ENCODE assay signal across 32 cellular contexts in the genomic region with DNA sequence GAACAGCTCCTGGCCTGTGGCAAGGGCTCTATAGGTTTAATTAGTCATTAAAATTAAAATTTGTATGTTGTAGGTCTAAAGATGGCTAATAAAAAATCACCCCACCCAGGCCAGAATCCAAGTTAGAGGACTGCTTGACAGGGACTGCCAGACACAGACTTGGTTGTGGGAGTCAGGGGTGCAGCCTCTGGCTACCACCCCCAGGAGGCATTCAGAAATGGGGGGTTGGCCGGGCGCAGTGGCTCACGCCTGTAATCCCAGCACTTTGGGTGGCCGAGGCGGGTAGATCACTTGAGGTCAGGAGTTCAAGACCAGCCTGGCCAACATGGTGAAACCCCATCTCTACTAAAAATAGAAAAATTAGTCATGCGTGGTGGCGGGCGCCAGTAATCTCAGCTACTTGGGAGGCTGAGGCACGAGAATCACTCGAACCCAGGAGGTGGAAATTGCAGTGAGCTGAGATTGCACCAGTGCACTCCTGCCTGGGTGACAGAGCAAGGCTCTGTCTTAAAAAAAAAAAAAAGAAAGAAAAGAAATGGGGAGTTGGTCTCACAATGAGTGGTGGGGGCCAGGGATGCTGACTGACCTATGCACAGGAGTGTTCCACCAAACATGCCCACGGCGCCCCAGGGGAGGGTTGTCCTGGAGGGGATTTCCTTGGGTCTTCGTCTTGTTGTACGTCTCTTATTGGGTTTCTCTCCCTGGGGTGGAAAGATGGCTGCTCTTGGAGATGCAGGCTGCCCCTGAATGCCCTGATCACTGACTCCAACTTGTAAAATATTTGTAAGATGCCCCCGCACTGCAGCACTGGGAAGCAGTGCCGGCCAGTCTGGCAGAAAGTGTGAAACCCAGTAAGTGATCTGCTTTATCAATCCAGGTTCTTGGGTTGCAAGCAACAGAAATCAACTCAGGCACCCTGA.
DNase-seq lines count a peak whose midpoint lies in the region; TF ChIP-seq lines count a peak whose summit lies in the region.
"Had no signal": no experiment of that assay in that cellular context is flagged by ENCODE, and none has a peak within 500 bp of the region (broad histone marks: within the 10 kb centered on the region; RNA-seq: fewer than 3 reads in every experiment).

No MANE protein-coding gene starts in this region.

- H3K27ac ChIP-seq in BLaER1 (peak overlapping the region; percentile 83), H9 (ENCODE audit: insufficient read length, low read depth, low read length) (no peak overlapping the region), SJSA1 (peak overlapping the region; percentile 42), osteoblast (ENCODE audit: low read depth, low read length) (peak overlapping the region; percentile 5)
- H3K27ac ChIP-seq: gastroesophageal sphincter, hepatocyte, stomach, tibial artery had no signal

- H3K9ac ChIP-seq in BLaER1 (0 out of 2 replicates have a peak overlapping the region, but pooled peaks have one; percentile 48), H9 (ENCODE audit: extremely low read depth, insufficient read length, low read length) (no peak overlapping the region)

- H4K91ac ChIP-seq in H9 (ENCODE audit: insufficient read length, low read depth, low read length): no peak overlapping the region

- H3K56ac ChIP-seq in H9 (ENCODE audit: insufficient read length, low read depth, low read length): no peak overlapping the region

- H3K23me2 ChIP-seq in H9 (ENCODE audit: insufficient read length, low read depth, low read length, poor library complexity, severe bottlenecking): no peaks in the 10 kb centered on the region

- H3K79me2 ChIP-seq in H9 (ENCODE audit: insufficient read depth, low read length) (peaks cover 5% of the 10 kb centered on the region; the same call in 1 of the 2 replicates), osteoblast (ENCODE audit: insufficient read depth, low read length) (peaks cover 95% of the 10 kb centered on the region)

- H3T11ph ChIP-seq in H9 (ENCODE audit: low read length): no peak overlapping the region

- DNase-seq in H9 (no peak), SJSA1 (ENCODE audit: low read depth in 1 of 2, low spot score in 2 of 2) (no peak), osteoblast (ENCODE audit: insufficient read length, low spot score, missing footprints) (no peak), NCI-H2171 (lab: John Stamatoyannopoulos, UW) (no peak), 8988T (no peak), BE2C (no peak)
- DNase-seq in activated CD4-positive, alpha-beta T cell treated with anti-CD3 and anti-CD28 coated beads, Interleukin-2, amount 50 U/mL, for 1 hour: no peak
- DNase-seq: ACHN; activated CD4-positive, alpha-beta T cell treated with anti-CD3 and anti-CD28 coated beads, Interleukin-2, amount 10 ng/mL, durations not matched to agents 7 days and 5 days; activated naive CD4-positive, alpha-beta T cell; activated T-cell treated with anti-CD3 and anti-CD28 coated beads, Interleukin-2, amount 50 U/mL, for 4 hours; Calu3; cerebellar nuclear complex; DND-41; H7; KG1; left cardiac atrium; mesendoderm; NCI-H1436; NCI-H446; NCI-H774; OCI-M1; stomach had no signal

- H3K4ac ChIP-seq in H9 (ENCODE audit: low read depth, low read length): no peak overlapping the region

- peaks cover 17 to 18% of the 10 kb centered on the region in 2 experiments for H3K4me1 Mint-ChIP-seq in H9
- H3K4me1 Mint-ChIP-seq: activated CD4-positive, alpha-beta T cell treated with anti-CD3 and anti-CD28 coated beads, Interleukin-2, amount 10 ng/mL, durations not matched to agents 7 days and 5 days; CD14-positive monocyte had no signal

- H2BK5ac ChIP-seq in H9 (ENCODE audit: insufficient read length, low read length): no peak overlapping the region

- no peak overlapping the region for H3K18ac ChIP-seq in H9 (ENCODE audit: insufficient read length, low read depth, low read length)

- no peak overlapping the region for H2AK5ac ChIP-seq in H9 (ENCODE audit: insufficient read length, low read length)

- H3K9me3 ChIP-seq in BLaER1 (peaks cover 20% of the 10 kb centered on the region), H9 (ENCODE audit: control insufficient read depth, low read depth, low read length) (no peaks in the 10 kb centered on the region), SJSA1 (replicated peaks) (no peaks in the 10 kb centered on the region), osteoblast (ENCODE audit: low read depth, low read length) (no peaks in the 10 kb centered on the region), BE2C (no peaks in the 10 kb centered on the region)

- peaks cover 11 to 15% of the 10 kb centered on the region in 2 experiments for H3K9me3 Mint-ChIP-seq in H9

- H3K4me3 Mint-ChIP-seq in H9: no peak overlapping the region
- H3K4me3 Mint-ChIP-seq: activated CD4-positive, alpha-beta T cell treated with anti-CD3 and anti-CD28 coated beads, Interleukin-2, amount 10 ng/mL, durations not matched to agents 7 days and 5 days; activated T-cell treated with anti-CD3 and anti-CD28 coated beads, Interleukin-2, amount 50 U/mL, for 4 hours; brain; CD14-positive monocyte; T-helper 2 cell treated with Interferon-gamma antibody and Interleukin-4, amounts not matched to agents 5 μg/mL and 100 μg/mL, for 36 hours had no signal

- H3K4me2 ChIP-seq in BLaER1 (peak overlapping the region; percentile 75), H9 (ENCODE audit: insufficient read depth, insufficient read length, low read length) (no peak overlapping the region), osteoblast (ENCODE audit: insufficient read depth, low read length) (no peak overlapping the region)
- H3K4me2 ChIP-seq: hepatocyte had no signal

- peak overlapping the region in 2 of 3 experiments; percentile 19 to 28; a peak in 4 of 7 replicates for H3K27ac Mint-ChIP-seq in H9
- H3K27ac Mint-ChIP-seq: activated CD4-positive, alpha-beta T cell treated with anti-CD3 and anti-CD28 coated beads, Interleukin-2, amount 10 ng/mL, durations not matched to agents 7 days and 5 days; brain; T-helper 2 cell treated with Interferon-gamma antibody and Interleukin-4, amounts not matched to agents 5 μg/mL and 100 μg/mL, for 36 hours had no signal

- H2BK15ac ChIP-seq in H9 (ENCODE audit: low read depth, low read length): no peak overlapping the region

- no peak overlapping the region for H2BK20ac ChIP-seq in H9 (ENCODE audit: low read depth, low read length, poor library complexity, severe bottlenecking)

- H3K23ac ChIP-seq in H9 (ENCODE audit: insufficient read length, low read depth, low read length): no peak overlapping the region

- H2AFZ ChIP-seq in H9 (ENCODE audit: low read length) (no peak overlapping the region), osteoblast (ENCODE audit: low read length) (no peak overlapping the region)
- H2AFZ ChIP-seq: hepatocyte had no signal

- H3K27me3 Mint-ChIP-seq in H9 (ENCODE audit: low read depth): no peaks in the 10 kb centered on the region
- H3K27me3 Mint-ChIP-seq: activated CD4-positive, alpha-beta T cell treated with anti-CD3 and anti-CD28 coated beads, Interleukin-2, amount 10 ng/mL, durations not matched to agents 7 days and 5 days had no signal

- no peaks in the 10 kb centered on the region for H3K27me3 ChIP-seq in BLaER1
- no peaks in the 10 kb centered on the region for H3K27me3 ChIP-seq in H9 (ENCODE audit: insufficient read depth, low read length)
- H3K27me3 ChIP-seq in SJSA1 (replicated peaks): no peaks in the 10 kb centered on the region
- H3K27me3 ChIP-seq in osteoblast (ENCODE audit: insufficient read depth, low read length): no peaks in the 10 kb centered on the region
- H3K27me3 ChIP-seq in BE2C: no peaks in the 10 kb centered on the region
- H3K27me3 ChIP-seq: dorsolateral prefrontal cortex, gastroesophageal sphincter, hepatocyte, stomach, tibial artery had no signal

- H2BK12ac ChIP-seq in H9 (ENCODE audit: insufficient read length, low read depth, low read length): no peak overlapping the region

- WGBS in H9 (ENCODE audit: extremely low coverage, insufficient read length, low lambda C conversion rate): no CpG with 5 or more reads among the region's 16 CpGs

- H3K4me3 ChIP-seq in BLaER1 (no peak overlapping the region), SJSA1 (no peak overlapping the region), osteoblast (ENCODE audit: insufficient read depth, low read length) (no peak overlapping the region), BE2C (ENCODE audit: low read depth, low read length) (no peak overlapping the region)
- H3K4me3 ChIP-seq: dorsolateral prefrontal cortex, gastroesophageal sphincter, hepatocyte, skin epidermis, stomach, tibial artery had no signal

- no peak overlapping the region for H2BK120ac ChIP-seq in H9 (ENCODE audit: low read depth, low read length, poor library complexity, severe bottlenecking)

- H4K20me1 ChIP-seq in BLaER1 (no peaks in the 10 kb centered on the region), H9 (ENCODE audit: control insufficient read depth, insufficient read depth, insufficient read length) (no peaks in the 10 kb centered on the region), osteoblast (ENCODE audit: insufficient read depth, low read length) (peaks cover 3% of the 10 kb centered on the region)

- H3K36me3 ChIP-seq in BLaER1 (peaks cover 24% of the 10 kb centered on the region), SJSA1 (peaks cover 9% of the 10 kb centered on the region; the same call in 1 of the 2 replicates), osteoblast (ENCODE audit: insufficient read depth, low read length) (no peaks in the 10 kb centered on the region), BE2C (no peaks in the 10 kb centered on the region)

- TF ChIP-seq CTCF in H9 (conservative IDR thresholded peaks at IDR 0.05) (no peak), osteoblast (IDR thresholded peaks at IDR 0.05; ENCODE audit: extremely low read depth, low read depth, low read length) (no peak), BE2C (IDR thresholded peaks at IDR 0.05; ENCODE audit: low read depth, low read length) (no peak)

- no peak overlapping the region for H4K8ac ChIP-seq in H9 (replicated peaks; ENCODE audit: insufficient read length, low read depth, low read length)

- no peak overlapping the region for H4K5ac ChIP-seq in H9 (ENCODE audit: insufficient read length, low read depth, low read length)

- H3K14ac ChIP-seq in H9 (ENCODE audit: insufficient read depth, low read length): no peak overlapping the region

- H3K4me1 ChIP-seq in BLaER1: peaks cover 71% of the 10 kb centered on the region
- H3K4me1 ChIP-seq in H9 (ENCODE audit: insufficient read depth, low read length): no peaks in the 10 kb centered on the region
- H3K4me1 ChIP-seq in SJSA1 (replicated peaks): peaks cover 57% of the 10 kb centered on the region
- peaks cover 11% of the 10 kb centered on the region for H3K4me1 ChIP-seq in osteoblast (ENCODE audit: insufficient read depth, low read length)
- no peaks in the 10 kb centered on the region for H3K4me1 ChIP-seq in BE2C

- peaks cover 7% of the 10 kb centered on the region for H3K79me1 ChIP-seq in H9 (ENCODE audit: insufficient read depth, low read depth, low read length, poor library complexity, severe bottlenecking)

- peaks cover 16 to 20% (median 17%) of the 10 kb centered on the region in 3 experiments for H3K36me3 Mint-ChIP-seq in H9 (ENCODE audit: insufficient read depth in 1 of 3, low read depth in 3 of 3)
